Comparison of ENCODE assay signal across 15 cellular contexts in genomic region chr3:119333773-119334492, GRCh38. TPM values are rescaled to one million over a fixed set of nuclear protein-coding genes. Genes with fewer than 3 reads are reported as not detected.
A peak's percentile ranks its signal among the peaks of the same experiment; 100 is the strongest.
DNase-seq lines count a peak whose midpoint lies in the region; ATAC-seq and TF ChIP-seq lines count a peak whose summit lies in the region.
"Had no signal": no experiment of that assay in that cellular context is flagged by ENCODE, and none has a peak within 500 bp of the region (broad histone marks: within the 10 kb centered on the region; RNA-seq: fewer than 3 reads in every experiment).

No MANE protein-coding gene starts in this region.

- WGBS in right cardiac atrium: 16% methylated on average over 5 of the region's 5 CpGs

- H3K27ac ChIP-seq in right cardiac atrium (ENCODE audit: low read length) (no peak overlapping the region), subcutaneous abdominal adipose tissue (ENCODE audit: low read depth, low read length) (peak overlapping the region; percentile 64)

- ATAC-seq in right cardiac atrium (peak; percentile 79 to 81), HG03039 (IDR thresholded peaks at IDR 0.05; ENCODE audit: unreplicated experiment) (no peak)
- ATAC-seq: CD8-positive, alpha-beta T cell; PC-3 had no signal

- no peak overlapping the region for H3K4me3 ChIP-seq in right cardiac atrium (ENCODE audit: low read length)
- H3K4me3 ChIP-seq in subcutaneous abdominal adipose tissue (ENCODE audit: low read depth in 1 of 5, low read length in 5 of 5): no peak overlapping the region

- peaks cover 12% of the 10 kb centered on the region for H3K4me1 ChIP-seq in right cardiac atrium (ENCODE audit: control insufficient read depth, insufficient read depth, low read length)
- H3K4me1 ChIP-seq in subcutaneous abdominal adipose tissue (ENCODE audit: control insufficient read depth in 5 of 5, insufficient read depth in 5 of 5, low read length in 5 of 5): peaks cover 0 to 35% (median 14%) of the 10 kb centered on the region in 5 donors

- intact Hi-C loops in right cardiac atrium (cut with DNase I): no loop called here

- no peaks in the 10 kb centered on the region for H3K9me3 ChIP-seq in right cardiac atrium (ENCODE audit: control insufficient read depth, low read length)
- H3K9me3 ChIP-seq in subcutaneous abdominal adipose tissue (ENCODE audit: control insufficient read depth in 5 of 5, low read length in 5 of 5): no peaks in the 10 kb centered on the region

- DNase-seq in NCI-H1092 treated with DMSO at 0.1 percent for 48 hours (lab: John Stamatoyannopoulos, UW): peak; percentile 41
- DNase-seq in erythroblast (lab: John Stamatoyannopoulos, UW): peak; percentile 22 to 69
- peak; percentile 79 to 90 (median 90) for DNase-seq in right cardiac atrium
- no peak for DNase-seq in hepatic stellate cell (ENCODE audit: low spot score)
- DNase-seq in inferior parietal cortex (ENCODE audit: extremely low spot score): no peak
- no peak for DNase-seq in NCI-H146 treated with DMSO at 0.1 percent for 48 hours (lab: John Stamatoyannopoulos, UW; ENCODE audit: unreplicated experiment)
- DNase-seq: ACHN; CD8-positive, alpha-beta T cell; Karpas-422; NCI-H1436; NCI-H2081; NCI-H526; PC-3 had no signal

- H3K9ac ChIP-seq in subcutaneous abdominal adipose tissue (ENCODE audit: low read length in 5 of 5): no peak overlapping the region

- H3K27me3 ChIP-seq in right cardiac atrium (ENCODE audit: control insufficient read depth, insufficient read depth): no peaks in the 10 kb centered on the region
- no peaks in the 10 kb centered on the region for H3K27me3 ChIP-seq in subcutaneous abdominal adipose tissue (ENCODE audit: control insufficient read depth in 5 of 5, insufficient read depth in 4 of 5, low read length in 5 of 5)

- peaks cover 0 to 5% (median 2%) of the 10 kb centered on the region in 5 donors for H3K36me3 ChIP-seq in subcutaneous abdominal adipose tissue (ENCODE audit: control insufficient read depth in 5 of 5, insufficient read depth in 5 of 5, low read length in 5 of 5)

- no peak for TF ChIP-seq POLR2A in erythroblast (IDR thresholded peaks at IDR 0.05; ENCODE audit: low read length)

RNA-seq across cellular contexts. Expression of gene ARHGAP31, which starts 39.8 kb away (rescaled TPM):
- total RNA-seq in right cardiac atrium: 10 to 100 TPM; 41.3 to 52.3 (median 48.5) TPM
- polyA plus RNA-seq in right cardiac atrium: 14.6 TPM

Comparison
In these comparisons a context has a peak if more than half of its experiments do, and no peak if none do; other contexts are left out.
1. DNase-seq: peak in NCI-H1092 treated with DMSO at 0.1 percent for 48 hours (single experiment), erythroblast (2 of 2) and right cardiac atrium (3 of 3); none in hepatic stellate cell (single experiment), inferior parietal cortex (single experiment) and NCI-H146 treated with DMSO at 0.1 percent for 48 hours (single experiment).